Comparison of ENCODE assay signal across 8 cellular contexts in the genomic region with DNA sequence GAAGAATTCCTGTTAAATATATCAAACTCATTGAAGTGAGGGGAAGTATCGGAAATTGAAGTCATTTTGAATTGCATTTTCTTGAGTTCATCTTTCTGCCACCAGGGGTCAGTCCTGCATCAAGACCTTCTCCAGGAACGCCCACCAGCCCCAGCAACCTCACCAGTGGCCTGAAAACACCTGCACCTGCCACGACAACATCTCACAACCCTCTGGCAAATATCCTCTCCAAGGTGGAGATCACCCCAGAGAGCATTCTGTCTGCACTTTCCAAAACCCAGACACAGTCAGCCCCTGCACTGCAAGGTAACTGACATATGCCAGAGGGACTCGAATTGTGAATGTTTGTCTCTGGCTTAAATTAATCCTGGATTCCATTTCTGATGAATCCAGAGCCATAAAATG. TPM values are rescaled to one million over a fixed set of nuclear protein-coding genes. Genes with fewer than 3 reads are reported as not detected.
A peak's percentile ranks its signal among the peaks of the same experiment; 100 is the strongest.
DNase-seq lines count a peak whose midpoint lies in the region; ATAC-seq and TF ChIP-seq lines count a peak whose summit lies in the region.

No MANE protein-coding gene starts in this region.

- H3K4me1 ChIP-seq in Panc1 (ENCODE audit: control insufficient read depth, insufficient read depth, low read length) (no peaks in the 10 kb centered on the region), thoracic aorta (ENCODE audit: control insufficient read depth in 1 of 2, low read depth in 2 of 2) (peaks cover 0 to 2% of the 10 kb centered on the region in 2 donors)

- POLR2A ChIA-PET in Panc1 (lab: Charles Lee): no interaction called here

- H3K27ac ChIP-seq in Panc1 (ENCODE audit: low read length): no peak overlapping the region
- H3K27ac ChIP-seq in thoracic aorta: no peak overlapping the region

- intact Hi-C loops in Panc1 (cut with micrococcal nuclease; ENCODE audit: unreplicated experiment): no loop called here

- H3K9me3 ChIP-seq in Panc1 (ENCODE audit: control insufficient read depth, insufficient read depth, low read depth, low read length) (no peaks in the 10 kb centered on the region), thoracic aorta (no peaks in the 10 kb centered on the region)

- H3K4me3 Mint-ChIP-seq in activated T-cell treated with anti-CD3 and anti-CD28 coated beads, Interleukin-2, amount 50 U/mL, for 24 hours: no peak overlapping the region

- H3K9me3 Mint-ChIP-seq in activated T-cell treated with anti-CD3 and anti-CD28 coated beads, Interleukin-2, amount 50 U/mL, for 24 hours: no peaks in the 10 kb centered on the region

- ATAC-seq in Panc1 (peak; percentile 71; the same call in 1 of the 2 replicates), thoracic aorta (ENCODE audit: insufficient number of reproducible peaks, low FRiP score, low read depth) (no peak)

- H3K36me3 Mint-ChIP-seq in activated T-cell treated with anti-CD3 and anti-CD28 coated beads, Interleukin-2, amount 50 U/mL, for 24 hours (ENCODE audit: low read depth): peaks cover 48% of the 10 kb centered on the region

- in situ Hi-C loops in Caki2 (cut with HindIII; ENCODE audit: low pct_unique_long_range_greater_than_20kb, low sequenced_read_pairs) (no loop called here), Panc1 (cut with HindIII; ENCODE audit: low pct_unique_long_range_greater_than_20kb, low sequenced_read_pairs) (no loop called here)

- no peak overlapping the region for H3K4me3 ChIP-seq in Jurkat, Clone E6-1 (ENCODE audit: low read length)
- H3K4me3 ChIP-seq in Panc1 (ENCODE audit: low read depth in 2 of 2, low read length in 2 of 2) (no peak overlapping the region), fibroblast of mammary gland (ENCODE audit: control insufficient read depth, low read depth, low read length) (no peak overlapping the region), thoracic aorta (no peak overlapping the region)

- BruUV-seq in Panc1 (replicated peaks; lab: Mats Ljungman, UMichigan): no TSS peak

- no peaks in the 10 kb centered on the region for H3K27me3 Mint-ChIP-seq in activated T-cell treated with anti-CD3 and anti-CD28 coated beads, Interleukin-2, amount 50 U/mL, for 24 hours

- H3K27me3 ChIP-seq in Panc1 (ENCODE audit: control insufficient read depth, insufficient read depth, low read length) (no peaks in the 10 kb centered on the region), thoracic aorta (replicated peaks; ENCODE audit: insufficient read depth) (no peaks in the 10 kb centered on the region)

- H3K4me1 Mint-ChIP-seq in activated T-cell treated with anti-CD3 and anti-CD28 coated beads, Interleukin-2, amount 50 U/mL, for 24 hours (ENCODE audit: low read depth): peaks cover 4% of the 10 kb centered on the region

- peak overlapping the region; percentile 46 for H3K27ac Mint-ChIP-seq in activated T-cell treated with anti-CD3 and anti-CD28 coated beads, Interleukin-2, amount 50 U/mL, for 24 hours

- TF ChIP-seq CTCF in Panc1 (IDR thresholded peaks at IDR 0.05) (peak; percentile 87), fibroblast of mammary gland (conservative IDR thresholded peaks at IDR 0.05; ENCODE audit: control insufficient read depth, insufficient read depth, low read depth, low read length) (peak; percentile 79), thoracic aorta (IDR thresholded peaks at IDR 0.05) (peak; percentile 83)

- no peaks in the 10 kb centered on the region; the same call in 1 of the 2 replicates for H3K36me3 ChIP-seq in Panc1 (ENCODE audit: control insufficient read depth, insufficient read depth, low read length)
- peaks cover 28% of the 10 kb centered on the region for H3K36me3 ChIP-seq in thoracic aorta

- CTCF ChIA-PET in Panc1 (lab: Charles Lee): no interaction called here

- DNase-seq in Caki2 (ENCODE audit: low read depth) (peak; percentile 45), Panc1 (ENCODE audit: low read depth, low spot score) (peak; percentile 51), fibroblast of mammary gland (ENCODE audit: low read depth) (peak; percentile 67), non-pigmented ciliary epithelial cell (ENCODE audit: low read depth) (peak; percentile 34), thoracic aorta (ENCODE audit: low spot score) (peak; percentile 17), epidermal melanocyte (ENCODE audit: insufficient read length, low spot score) (no peak)
- DNase-seq in Jurkat, Clone E6-1 (ENCODE audit: low read depth, low spot score): peak; percentile 59
- DNase-seq in activated T-cell treated with anti-CD3 and anti-CD28 coated beads, Interleukin-2, amount 50 U/mL, for 24 hours: peak; percentile 68

RNA-seq across cellular contexts. Expression of a gene that starts 22.8 kb away (rescaled TPM):
- 18.7 and 32.8 TPM in 2 replicates for total RNA-seq in Caki2 (2014; rRNA removed; shearing (Covaris generic); ENCODE audit: low replicate concordance)
- 26.7 TPM for polyA plus RNA-seq in Jurkat, Clone E6-1 (2012; ENCODE audit: insufficient read depth, insufficient read length)
- 28.2 TPM for total RNA-seq in Panc1 (2021; ENCODE audit: unreplicated experiment)
- 22.8 TPM for polyA plus RNA-seq in Panc1 (2012; ENCODE audit: insufficient read length)
- total RNA-seq in thoracic aorta: 10 to 100 TPM; 11.6 to 13.5 TPM

RNA-seq across cellular contexts. Expression of a gene that starts 43.5 kb away (rescaled TPM):
- 4.8 and 11.1 TPM in 2 replicates for total RNA-seq in Caki2 (2014; rRNA removed; shearing (Covaris generic); ENCODE audit: low replicate concordance)
- polyA plus RNA-seq in Jurkat, Clone E6-1 (2012; ENCODE audit: insufficient read depth, insufficient read length): 1.2 TPM
- total RNA-seq in Panc1 (2021; ENCODE audit: unreplicated experiment) (2.2 TPM), thoracic aorta (10 to 100 TPM; 22.8 to 54.0 TPM)
- 1.2 TPM for polyA plus RNA-seq in Panc1 (2012; ENCODE audit: insufficient read length)

RNA-seq across cellular contexts. Expression of a gene that starts 51.1 kb away (rescaled TPM):
- total RNA-seq in Caki2 (2014; rRNA removed; shearing (Covaris generic); ENCODE audit: low replicate concordance): not detected in 2 replicates
- polyA plus RNA-seq in Jurkat, Clone E6-1 (2012; ENCODE audit: insufficient read depth, insufficient read length): not detected
- total RNA-seq in Panc1 (2021; ENCODE audit: unreplicated experiment) (1.0 TPM), thoracic aorta (not detected)
- polyA plus RNA-seq in Panc1 (2012; ENCODE audit: insufficient read length): 0.53 TPM
